In genomic region chr5:158821321-158821720, GRCh38 we compare ENCODE assay signal across 14 cellular contexts.
DNase-seq lines count a peak whose midpoint lies in the region; ATAC-seq and TF ChIP-seq lines count a peak whose summit lies in the region.
"Had no signal": no experiment of that assay in that cellular context is flagged by ENCODE, and none has a peak within 500 bp of the region (broad histone marks: within the 10 kb centered on the region; RNA-seq: fewer than 3 reads in every experiment).

No MANE protein-coding gene starts in this region.

- H3K9me3 ChIP-seq in osteoblast (ENCODE audit: low read depth, low read length): no peaks in the 10 kb centered on the region
- H3K9me3 ChIP-seq: suprapubic skin had no signal

- H3K27me3 ChIP-seq in osteoblast (ENCODE audit: insufficient read depth, low read length): no peaks in the 10 kb centered on the region
- H3K27me3 ChIP-seq: suprapubic skin had no signal

- H3K4me3 Mint-ChIP-seq in IgD-negative memory B cell: peak overlapping the region; percentile 73 to 88 (median 87)
- H3K4me3 Mint-ChIP-seq: mesothelial cell of epicardium had no signal

- no peaks in the 10 kb centered on the region for H3K27me3 Mint-ChIP-seq in IgD-negative memory B cell

- H3K9me3 Mint-ChIP-seq in IgD-negative memory B cell: peaks cover 0 to 6% (median 0%) of the 10 kb centered on the region in 3 donors

- peaks cover 20% of the 10 kb centered on the region for H3K36me3 ChIP-seq in osteoblast (ENCODE audit: insufficient read depth, low read length)
- H3K36me3 ChIP-seq: suprapubic skin had no signal

- no peak for TF ChIP-seq CTCF in osteoblast (IDR thresholded peaks at IDR 0.05; ENCODE audit: extremely low read depth, low read depth, low read length)

- peak overlapping the region; percentile 85 for H3K27ac ChIP-seq in osteoblast (ENCODE audit: low read depth, low read length)
- H3K27ac ChIP-seq: suprapubic skin had no signal

- peaks cover 18% of the 10 kb centered on the region for H3K79me2 ChIP-seq in osteoblast (ENCODE audit: insufficient read depth, low read length)

- H4K20me1 ChIP-seq in osteoblast (ENCODE audit: insufficient read depth, low read length): no peaks in the 10 kb centered on the region

- H3K4me3 ChIP-seq in osteoblast (ENCODE audit: insufficient read depth, low read length): no peak overlapping the region
- H3K4me3 ChIP-seq: smooth muscle cell, suprapubic skin had no signal

- peak overlapping the region; percentile 66 for H3K4me2 ChIP-seq in osteoblast (ENCODE audit: insufficient read depth, low read length)
- H3K4me2 ChIP-seq: smooth muscle cell had no signal

- H2AFZ ChIP-seq in osteoblast (ENCODE audit: low read length): no peak overlapping the region

- intact Hi-C loops in posterior vena cava (cut with DNase I): no loop called here

- H3K27ac Mint-ChIP-seq in IgD-negative memory B cell: peak overlapping the region; percentile 87 to 98 (median 96)
- H3K27ac Mint-ChIP-seq: mesothelial cell of epicardium had no signal

- DNase-seq in NCI-H187 treated with DMSO at 0.1 percent for 48 hours (lab: John Stamatoyannopoulos, UW): peak; percentile 16
- DNase-seq in NCI-H187 (lab: John Stamatoyannopoulos, UW): no peak
- no peak for DNase-seq in osteoblast (ENCODE audit: insufficient read length, low spot score, missing footprints)
- DNase-seq in posterior vena cava (ENCODE audit: low spot score): no peak
- DNase-seq: activated CD4-positive, alpha-beta T cell treated with anti-CD3 and anti-CD28 coated beads for 48 hours; MV-4-11; NCI-H345 had no signal

- peaks cover 24% of the 10 kb centered on the region for H3K4me1 ChIP-seq in osteoblast (ENCODE audit: insufficient read depth, low read length)
- H3K4me1 ChIP-seq: suprapubic skin had no signal

- peaks cover 84 to 91% (median 89%) of the 10 kb centered on the region in 3 donors for H3K4me1 Mint-ChIP-seq in IgD-negative memory B cell
- H3K4me1 Mint-ChIP-seq: mesothelial cell of epicardium had no signal

- peak; percentile 45 for ATAC-seq in GM21447 (IDR thresholded peaks at IDR 0.05; ENCODE audit: unreplicated experiment)
- no peak for ATAC-seq in HG03460 (IDR thresholded peaks at IDR 0.05; ENCODE audit: unreplicated experiment)
- no peak for ATAC-seq in HG03196 (IDR thresholded peaks at IDR 0.05; ENCODE audit: unreplicated experiment)

- H3K36me3 Mint-ChIP-seq in IgD-negative memory B cell: peaks cover 16% of the 10 kb centered on the region
- H3K36me3 Mint-ChIP-seq: mesothelial cell of epicardium had no signal
